ENCODE assay signal across 8 cellular contexts in the genomic region with DNA sequence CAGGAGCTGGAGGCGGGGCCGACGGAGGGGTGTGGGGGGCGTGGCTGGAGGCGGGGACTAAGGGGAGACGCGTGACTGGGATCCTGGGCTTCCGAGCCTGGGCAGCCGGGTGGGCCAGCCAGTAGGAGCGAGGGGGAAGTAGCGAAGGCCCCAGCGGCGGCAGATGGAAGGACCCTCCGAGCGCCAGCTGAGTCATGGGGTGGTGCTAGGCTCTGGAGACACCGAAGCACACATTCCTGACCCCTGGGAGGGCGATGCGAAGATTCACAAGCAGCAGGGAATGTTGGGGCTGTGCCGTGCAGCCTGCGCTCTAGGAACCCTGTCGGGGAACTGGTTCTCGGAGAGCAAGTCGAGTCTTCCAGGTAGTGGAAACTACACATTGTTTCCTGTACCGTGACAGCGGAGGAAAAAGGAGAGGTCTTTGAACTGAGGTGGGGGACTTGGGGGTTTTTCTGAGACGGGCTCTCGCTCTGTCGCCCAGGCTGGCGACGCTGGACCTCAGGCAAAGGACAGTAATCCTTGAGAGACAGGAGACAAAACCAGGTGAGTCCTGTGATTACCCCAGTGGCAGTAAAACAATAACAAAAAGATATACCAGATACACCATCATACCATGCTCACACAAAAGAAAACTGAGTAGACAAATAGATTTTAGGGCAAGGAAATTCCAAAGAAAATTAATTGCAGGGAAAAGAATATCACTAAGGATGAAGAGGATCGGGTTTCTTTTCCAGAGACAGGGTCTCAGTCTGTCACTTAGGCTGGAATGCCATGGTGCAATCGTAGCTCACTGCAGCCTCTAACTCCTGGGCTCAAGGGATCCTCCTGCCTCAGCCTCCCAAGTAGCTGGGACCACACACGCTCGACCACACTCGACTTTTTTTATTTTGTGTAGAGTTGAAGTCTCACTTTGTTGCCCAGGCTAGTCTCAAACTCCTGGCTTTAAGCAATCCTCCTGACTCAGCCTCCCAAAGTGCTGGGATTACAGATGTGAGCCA. TPM values are rescaled to one million over a fixed set of nuclear protein-coding genes. Genes with fewer than 3 reads are reported as not detected.
A peak's percentile ranks its signal among the peaks of the same experiment; 100 is the strongest.
DNase-seq lines count a peak whose midpoint lies in the region; ATAC-seq and TF ChIP-seq lines count a peak whose summit lies in the region.

No MANE protein-coding gene starts in this region.

- H3K27ac ChIP-seq in CD4-positive, alpha-beta T cell (ENCODE audit: low read depth, low read length): peak overlapping the region; percentile 38
- peak overlapping the region; percentile 82 for H3K27ac ChIP-seq in right cardiac atrium (ENCODE audit: low read length)
- peak overlapping the region; percentile 89 for H3K27ac ChIP-seq in smooth muscle cell (ENCODE audit: low read depth)

- H3K4me2 ChIP-seq in smooth muscle cell: peak overlapping the region; percentile 86

- H3K27me3 Mint-ChIP-seq in CD4-positive, alpha-beta T cell: no peaks in the 10 kb centered on the region
- H3K27me3 Mint-ChIP-seq in T-cell: peaks cover 0 to 2% of the 10 kb centered on the region in 2 donors

- H3K36me3 Mint-ChIP-seq in CD4-positive, alpha-beta T cell (ENCODE audit: low read depth): peaks cover 20% of the 10 kb centered on the region
- H3K36me3 Mint-ChIP-seq in T-cell: peaks cover 6% of the 10 kb centered on the region

- peak overlapping the region; percentile 79 for H3K9ac ChIP-seq in smooth muscle cell (ENCODE audit: low read depth)

- H3K4me3 ChIP-seq in right cardiac atrium (ENCODE audit: low read length) (peak overlapping the region; percentile 50), smooth muscle cell (peak overlapping the region; percentile 51)

- TF ChIP-seq POLR2A in GM19193 (IDR thresholded peaks at IDR 0.05; ENCODE audit: extremely low read depth, insufficient read depth, insufficient read length): peak; percentile 46

- H3K4me1 Mint-ChIP-seq in CD4-positive, alpha-beta T cell (ENCODE audit: low read depth): peaks cover 40% of the 10 kb centered on the region
- peaks cover 35 to 41% (median 38%) of the 10 kb centered on the region in 3 donors for H3K4me1 Mint-ChIP-seq in T-cell

- H3K27ac Mint-ChIP-seq in CD4-positive, alpha-beta T cell: peak overlapping the region; percentile 77
- peak overlapping the region; percentile 88 to 89 for H3K27ac Mint-ChIP-seq in T-cell

- peaks cover 37% of the 10 kb centered on the region for H4K20me1 ChIP-seq in smooth muscle cell (ENCODE audit: low read depth)

- H3K4me1 ChIP-seq in right cardiac atrium (ENCODE audit: control insufficient read depth, insufficient read depth, low read length) (peaks cover 8% of the 10 kb centered on the region), smooth muscle cell (ENCODE audit: low read depth) (peaks cover 8% of the 10 kb centered on the region)

- no peak for DNase-seq in CD4-positive, alpha-beta T cell
- DNase-seq in T-cell (no peak), right cardiac atrium (peak in 1 of 3 donors; percentile 100), smooth muscle cell (lab: John Stamatoyannopoulos, UW; ENCODE audit: unreplicated experiment) (no peak), NCI-H187 (lab: John Stamatoyannopoulos, UW) (no peak), cerebellum (ENCODE audit: low spot score) (no peak)

- H2AFZ ChIP-seq in smooth muscle cell (ENCODE audit: low read depth): peak overlapping the region; percentile 91

- no peaks in the 10 kb centered on the region for H3K9me3 Mint-ChIP-seq in CD4-positive, alpha-beta T cell
- no peaks in the 10 kb centered on the region for H3K9me3 Mint-ChIP-seq in T-cell

- CTCF ChIA-PET in CD4-positive, alpha-beta T cell (lab: Charles Lee): interaction anchor here (0.8 to 1.1 kb wide), 3 partner anchors 14 to 325 kb away, joined by 3 to 4 read pairs (median 3); a partner anchor contains a TSS
- CTCF ChIA-PET in T-cell (lab: Charles Lee): interaction anchor here (0.6 to 1.3 kb wide), 11 partner anchors 14 to 1578 kb away, joined by 3 to 9 read pairs (median 3); a partner anchor contains a TSS

- 12% methylated on average over 35 of the region's 35 CpGs for WGBS in right cardiac atrium
- 12% methylated on average over 28 of the region's 35 CpGs for WGBS in smooth muscle cell (ENCODE audit: low lambda C conversion rate)

- no peak for ATAC-seq in CD4-positive, alpha-beta T cell (ENCODE audit: poor library complexity)
- ATAC-seq in HG03442 (IDR thresholded peaks at IDR 0.05; ENCODE audit: unreplicated experiment): peak; percentile 45
- no peak for ATAC-seq in T-cell (replicated peaks in 1 of 4)
- peak in 1 of 2 donors; percentile 95 for ATAC-seq in right cardiac atrium

- peak overlapping the region; percentile 86 for H3K4me3 Mint-ChIP-seq in CD4-positive, alpha-beta T cell
- peak overlapping the region; percentile 87 to 90 (median 89) for H3K4me3 Mint-ChIP-seq in T-cell

- no peaks in the 10 kb centered on the region for H3K27me3 ChIP-seq in CD4-positive, alpha-beta T cell (ENCODE audit: control insufficient read depth, insufficient read depth, low read length)
- H3K27me3 ChIP-seq in right cardiac atrium (ENCODE audit: control insufficient read depth, insufficient read depth) (no peaks in the 10 kb centered on the region), smooth muscle cell (ENCODE audit: low read depth) (no peaks in the 10 kb centered on the region)

- H3K36me3 ChIP-seq in smooth muscle cell (ENCODE audit: low read depth): no peaks in the 10 kb centered on the region

- peaks cover 37% of the 10 kb centered on the region for H3K79me2 ChIP-seq in smooth muscle cell (ENCODE audit: low read depth)

- intact Hi-C loops in CD4-positive, alpha-beta T cell (cut with DNase I, micrococcal nuclease): loop anchor here (1.0 to 10.0 kb wide), 12 partner anchors 29 to 757 kb away; a partner anchor contains a TSS
- intact Hi-C loops in right cardiac atrium (cut with DNase I): loop anchor here in 1 of 4 donors (10.0 kb wide), 1 partner anchor 63 kb away; no protein-coding TSS in a partner anchor

- POLR2A ChIA-PET in CD4-positive, alpha-beta T cell (lab: Charles Lee): interaction anchor here (0.9 to 2.2 kb wide), 25 partner anchors 8 to 1348 kb away, joined by 3 to 43 read pairs (median 5); a partner anchor contains a TSS
- POLR2A ChIA-PET in T-cell (lab: Charles Lee): interaction anchor here (0.5 to 2.0 kb wide), 12 partner anchors 13 to 763 kb away, joined by 3 to 13 read pairs (median 4); a partner anchor contains a TSS

- TF ChIP-seq CTCF in CD4-positive, alpha-beta T cell (IDR thresholded peaks at IDR 0.05): no peak
- TF ChIP-seq CTCF in smooth muscle cell (IDR thresholded peaks at IDR 0.05; ENCODE audit: borderline replicate concordance, insufficient read depth, poor library complexity, severe bottlenecking): no peak

- H3K9me3 ChIP-seq in CD4-positive, alpha-beta T cell (ENCODE audit: control insufficient read depth, low read length): no peaks in the 10 kb centered on the region
- no peaks in the 10 kb centered on the region for H3K9me3 ChIP-seq in right cardiac atrium (ENCODE audit: control insufficient read depth, low read length)
- H3K9me3 ChIP-seq in smooth muscle cell (replicated peaks; ENCODE audit: low read depth): no peaks in the 10 kb centered on the region

- peaks cover 6% of the 10 kb centered on the region for H3F3A ChIP-seq in smooth muscle cell (ENCODE audit: low read depth)

RNA-seq across cellular contexts. Expression of a gene that starts 0.8 kb away (rescaled TPM):
- total RNA-seq in CD4-positive, alpha-beta T cell: 10 to 100 TPM; 40.4 to 46.8 TPM
- 10 to 100 TPM; 30.6 to 37.4 (median 36.3) TPM for total RNA-seq in T-cell
- 10 to 100 TPM; 73.1 to 88.4 (median 80.2) TPM for total RNA-seq in right cardiac atrium
- polyA plus RNA-seq in right cardiac atrium: 53.3 TPM
- 24.3 and 56.8 TPM in 2 replicates for total RNA-seq in smooth muscle cell
- polyA plus RNA-seq in smooth muscle cell: 21.6 and 30.8 TPM in 2 replicates
- 36.7 TPM for total RNA-seq in cerebellum

RNA-seq across cellular contexts. Expression of a gene that starts 29.9 kb away (rescaled TPM):
- total RNA-seq in CD4-positive, alpha-beta T cell: under 1 TPM in 1 of 2 experiments, not detected in 1; 0.22 TPM
- 1 to 10 TPM in 4 of 5 donors, not detected in 1; 1.0 to 1.9 (median 1.2) TPM for total RNA-seq in T-cell
- total RNA-seq in right cardiac atrium: 1 to 10 TPM; 1.7 to 3.9 (median 2.0) TPM
- polyA plus RNA-seq in right cardiac atrium: 1.9 TPM
- 0.49 and 6.3 TPM in 2 replicates for total RNA-seq in smooth muscle cell
- 0.65 and 1.3 TPM in 2 replicates for polyA plus RNA-seq in smooth muscle cell
- total RNA-seq in cerebellum: 5.1 TPM

Comparison
In these comparisons a context has a peak if more than half of its experiments do, and no peak if none do; other contexts are left out.
1. H3K27ac ChIP-seq: peak in every context shown above with its lines; median percentile 89 in smooth muscle cell; 82 in right cardiac atrium; 38 in CD4-positive, alpha-beta T cell.